Comparison of ENCODE assay signal across 8 cellular contexts in the genomic region with DNA sequence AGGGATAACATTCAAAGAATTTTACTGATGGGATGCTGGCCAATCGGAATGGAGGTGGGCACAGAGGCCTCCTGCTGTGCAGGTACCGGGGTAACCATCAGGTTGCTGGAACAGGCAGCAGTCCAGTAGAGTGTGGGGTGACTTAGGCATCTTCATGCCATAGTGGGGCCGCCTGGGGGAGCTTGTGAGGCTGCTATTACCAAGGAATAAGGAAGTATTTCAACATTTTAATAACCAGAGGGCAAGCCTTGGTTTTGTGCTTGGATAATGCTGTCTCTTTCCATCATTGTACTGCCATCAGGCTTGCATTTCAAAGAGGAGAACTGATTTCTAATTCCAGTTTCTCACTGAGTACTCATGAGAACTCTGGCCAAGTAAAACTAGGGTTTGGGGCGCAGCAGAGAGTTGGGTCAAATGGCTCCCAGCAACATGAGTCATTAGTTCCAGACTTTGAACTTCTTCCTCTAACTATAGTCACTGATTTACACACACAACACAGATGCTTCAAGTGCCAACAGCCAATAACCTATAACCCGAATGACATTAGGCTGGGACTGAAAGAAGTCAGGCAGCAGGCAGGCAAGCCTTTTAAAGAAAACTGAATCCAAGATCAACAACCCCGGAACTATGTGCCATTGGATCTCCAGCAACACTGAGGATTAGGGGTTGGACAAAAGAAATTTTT. TPM values are rescaled to one million over a fixed set of nuclear protein-coding genes. Genes with fewer than 3 reads are reported as not detected.
DNase-seq lines count a peak whose midpoint lies in the region; ATAC-seq and TF ChIP-seq lines count a peak whose summit lies in the region.

No MANE protein-coding gene starts in this region.

- H2AFZ ChIP-seq in ACC112 (ENCODE audit: low read length, unreplicated experiment) (no peak overlapping the region), GM23248 (peak overlapping the region; percentile 12)

- ATAC-seq in GM21423 (IDR thresholded peaks at IDR 0.05; ENCODE audit: unreplicated experiment) (no peak), GM18520 (IDR thresholded peaks at IDR 0.05; ENCODE audit: unreplicated experiment) (no peak)

- TF ChIP-seq CTCF in foreskin fibroblast (IDR thresholded peaks at IDR 0.05; ENCODE audit: low read depth, low read length) (peak; percentile 51), coronary artery (IDR thresholded peaks at IDR 0.05) (no peak)

- H3K9ac ChIP-seq in GM23248 (peak overlapping the region; percentile 75), skeletal muscle satellite cell (ENCODE audit: low read depth, low read length) (peak overlapping the region; percentile 73)

- H3K4me3 ChIP-seq in ACC112 (ENCODE audit: low read depth, low read length) (peak overlapping the region; percentile 8; the same call in 1 of the 2 replicates), GM23248 (peak overlapping the region; percentile 37), foreskin fibroblast (ENCODE audit: low read depth in 1 of 2, low read length in 2 of 2) (no peak overlapping the region), skeletal muscle satellite cell (ENCODE audit: low read length) (peak overlapping the region; percentile 19), coronary artery (no peak overlapping the region)

- H3K4me1 ChIP-seq in ACC112 (ENCODE audit: control insufficient read depth, insufficient read depth, low read length, unreplicated experiment) (peaks cover 32% of the 10 kb centered on the region), GM23248 (ENCODE audit: insufficient read depth) (peaks cover 20% of the 10 kb centered on the region), skeletal muscle satellite cell (ENCODE audit: control insufficient read depth, insufficient read depth, low read length) (peaks cover 29% of the 10 kb centered on the region)

- H3K9me2 ChIP-seq in GM23248 (ENCODE audit: insufficient read depth) = no peaks in the 10 kb centered on the region

- peaks cover 25% of the 10 kb centered on the region for H3F3A ChIP-seq in GM23248 (ENCODE audit: insufficient read depth)

- in situ Hi-C loops in GM23248 (cut with MboI) = no loop called here
- in situ Hi-C loops in SK-MEL-5 (cut with HindIII; ENCODE audit: low pct_unique_long_range_greater_than_20kb, low sequenced_read_pairs) = no loop called here

- H3K36me3 ChIP-seq in ACC112 (ENCODE audit: insufficient read depth, low read length) (no peaks in the 10 kb centered on the region), GM23248 (ENCODE audit: low read depth) (no peaks in the 10 kb centered on the region), skeletal muscle satellite cell (ENCODE audit: insufficient read depth, low read length) (no peaks in the 10 kb centered on the region)

- H3K27ac ChIP-seq in ACC112 (ENCODE audit: low read depth, low read length) = peak overlapping the region; percentile 99
- H3K27ac ChIP-seq in GM23248 = peak overlapping the region; percentile 96
- H3K27ac ChIP-seq in coronary artery = peak overlapping the region in 1 of 2 donors; percentile 37

- H3K9me3 ChIP-seq in GM23248 (ENCODE audit: low read depth) (no peaks in the 10 kb centered on the region), skeletal muscle satellite cell (replicated peaks; ENCODE audit: low read length) (no peaks in the 10 kb centered on the region)

- H4K20me1 ChIP-seq in GM23248 (ENCODE audit: insufficient read depth) = no peaks in the 10 kb centered on the region

- H3K27me3 ChIP-seq in ACC112 (ENCODE audit: insufficient read depth, low read length) (no peaks in the 10 kb centered on the region), GM23248 (replicated peaks; ENCODE audit: insufficient read depth) (no peaks in the 10 kb centered on the region), skeletal muscle satellite cell (ENCODE audit: control insufficient read depth, insufficient read depth, low read length) (no peaks in the 10 kb centered on the region)

- DNase-seq in GM23248 (peak; percentile 90), SK-MEL-5 (ENCODE audit: low read depth, low spot score) (peak; percentile 49), foreskin fibroblast (peak; percentile 80 to 93), coronary artery (ENCODE audit: low spot score) (no peak)

- H3K4me2 ChIP-seq in GM23248 (ENCODE audit: unreplicated experiment) (peak overlapping the region; percentile 63), skeletal muscle satellite cell (ENCODE audit: low read length) (peak overlapping the region; percentile 50)

- 31 to 43% methylated on average over 6 of the region's 6 CpGs for WGBS in GM23248 (ENCODE audit: low coverage in 1 of 2, low lambda C conversion rate in 2 of 2, missing lambda C conversion rate in 2 of 2), 2 experiments

- H3K79me2 ChIP-seq in ACC112 (ENCODE audit: control insufficient read depth, insufficient read depth, low read length, unreplicated experiment) (no peaks in the 10 kb centered on the region), GM23248 (ENCODE audit: insufficient read depth) (no peaks in the 10 kb centered on the region)

RNA-seq across cellular contexts. Expression of gene FHL2, which starts 56.1 kb away (rescaled TPM):
- total RNA-seq in GM23248 (2014; rRNA removed; shearing (Covaris generic)) = 383 and 404 TPM in 2 replicates
- 598 and 610 TPM in 2 replicates for polyA plus RNA-seq in GM23248 (2016; fragmentation: Nextera tagmentation; extraction: Ambion mirVana)
- 36.5 and 40.7 TPM in 2 replicates for total RNA-seq in SK-MEL-5 (2014; rRNA removed; shearing (Covaris generic))
- 50.8 and 51.8 TPM in 2 replicates for polyA plus RNA-seq in SK-MEL-5 (2015; cell fraction: cytosol; rRNA removed)
- 17.6 and 22.1 TPM in 2 replicates for polyA plus RNA-seq in SK-MEL-5 (2015; cell fraction: nucleus; rRNA removed)
- total RNA-seq in skeletal muscle satellite cell (2012; rRNA removed) = 117 and 154 TPM in 2 replicates

Comparison
In these comparisons a context has a peak if more than half of its experiments do, and no peak if none do; other contexts are left out.
1. H3K4me3 ChIP-seq: peak in ACC112 (single experiment), GM23248 (single experiment) and skeletal muscle satellite cell (single experiment); none in foreskin fibroblast (0 of 2) and coronary artery (single experiment).